Comparison of ENCODE assay signal across 8 cellular contexts in genomic region chr19:10927691-10928562, GRCh38. TPM values are rescaled to one million over a fixed set of nuclear protein-coding genes. Genes with fewer than 3 reads are reported as not detected.
DNase-seq lines count a peak whose midpoint lies in the region; ATAC-seq and TF ChIP-seq lines count a peak whose summit lies in the region.

No MANE protein-coding gene starts in this region.

- H3K27me3 Mint-ChIP-seq in Calu3 (ENCODE audit: unreplicated experiment) = no peaks in the 10 kb centered on the region
- no peaks in the 10 kb centered on the region for H3K27me3 Mint-ChIP-seq in activated CD4-positive, alpha-beta memory T cell treated with anti-CD3 and anti-CD28 coated beads, Interleukin-2, amount 10 ng/mL, durations not matched to agents 7 days and 5 days

- intact Hi-C loops in Calu3 (cut with micrococcal nuclease; ENCODE audit: unreplicated experiment) (no loop called here), left ventricle myocardium inferior (cut with micrococcal nuclease) (no loop called here)

- peaks cover 41% of the 10 kb centered on the region for H3K36me3 Mint-ChIP-seq in Calu3 (ENCODE audit: insufficient read depth, unreplicated experiment)
- peaks cover 19% of the 10 kb centered on the region for H3K36me3 Mint-ChIP-seq in activated CD4-positive, alpha-beta memory T cell treated with anti-CD3 and anti-CD28 coated beads, Interleukin-2, amount 10 ng/mL, durations not matched to agents 7 days and 5 days (ENCODE audit: low read depth)

- H3K9me3 ChIP-seq in left ventricle myocardium inferior (replicated peaks) = no peaks in the 10 kb centered on the region
- H3K9me3 ChIP-seq in skeletal muscle tissue (ENCODE audit: control insufficient read depth in 3 of 3, low read length in 3 of 3) = no peaks in the 10 kb centered on the region

- POLR2A ChIA-PET in activated CD4-positive, alpha-beta memory T cell treated with anti-CD3 and anti-CD28 coated beads, Interleukin-2, amount 10 ng/mL, durations not matched to agents 7 days and 5 days (lab: Charles Lee) = no interaction called here

- H3K27me3 ChIP-seq in left ventricle myocardium inferior (ENCODE audit: low read depth) (no peaks in the 10 kb centered on the region), skeletal muscle tissue (ENCODE audit: control insufficient read depth in 3 of 3, insufficient read depth in 3 of 3, low read length in 3 of 3) (no peaks in the 10 kb centered on the region)

- H3K4me1 ChIP-seq in left ventricle myocardium inferior = peaks cover 39% of the 10 kb centered on the region
- peaks cover 27 to 54% (median 44%) of the 10 kb centered on the region in 3 donors for H3K4me1 ChIP-seq in skeletal muscle tissue (ENCODE audit: control insufficient read depth in 3 of 3, insufficient read depth in 3 of 3, low read length in 3 of 3)

- no peaks in the 10 kb centered on the region for H3K4me1 Mint-ChIP-seq in Calu3 (ENCODE audit: low read depth, unreplicated experiment)
- H3K4me1 Mint-ChIP-seq in activated CD4-positive, alpha-beta memory T cell treated with anti-CD3 and anti-CD28 coated beads, Interleukin-2, amount 10 ng/mL, durations not matched to agents 7 days and 5 days = peaks cover 32% of the 10 kb centered on the region

- peak overlapping the region; percentile 89 for H3K4me3 Mint-ChIP-seq in Calu3 (ENCODE audit: low read depth, unreplicated experiment)
- H3K4me3 Mint-ChIP-seq in activated CD4-positive, alpha-beta memory T cell treated with anti-CD3 and anti-CD28 coated beads, Interleukin-2, amount 10 ng/mL, durations not matched to agents 7 days and 5 days = peak overlapping the region; percentile 94

- H3K27ac ChIP-seq in left ventricle myocardium inferior (replicated peaks) (peak overlapping the region; percentile 92), skeletal muscle tissue (ENCODE audit: low read depth, low read length) (peak overlapping the region; percentile 78)

- H3K36me3 ChIP-seq in left ventricle myocardium inferior (peaks cover 37% of the 10 kb centered on the region), skeletal muscle tissue (ENCODE audit: control insufficient read depth in 3 of 3, insufficient read depth in 3 of 3, low read length in 3 of 3) (peaks cover 16 to 33% (median 21%) of the 10 kb centered on the region in 3 donors)

- CTCF ChIA-PET in Calu3 (lab: Charles Lee) = interaction anchor here (0.9 kb wide), 1 partner anchor 9 kb away, joined by 3 read pairs; no protein-coding TSS in a partner anchor
- CTCF ChIA-PET in activated CD4-positive, alpha-beta memory T cell treated with anti-CD3 and anti-CD28 coated beads, Interleukin-2, amount 10 ng/mL, durations not matched to agents 7 days and 5 days (lab: Charles Lee) = interaction anchor here (0.5 to 1.2 kb wide), 5 partner anchors 9 to 92 kb away, joined by 3 to 7 read pairs (median 3); partner anchors contain the start of gene TMED1

- BruUV-seq in Calu3 (replicated peaks; lab: Mats Ljungman, UMichigan) = TSS peak; percentile 74

- ATAC-seq in HG03066 (IDR thresholded peaks at IDR 0.05; ENCODE audit: low read depth, unreplicated experiment) = peak; percentile 17

- H3K4me3 ChIP-seq in left ventricle myocardium inferior = peak overlapping the region; percentile 100
- peak overlapping the region; percentile 79 to 95 (median 92) for H3K4me3 ChIP-seq in skeletal muscle tissue (ENCODE audit: low read length in 3 of 3)

- peak overlapping the region; percentile 79 for H3K27ac Mint-ChIP-seq in Calu3 (ENCODE audit: unreplicated experiment)
- H3K27ac Mint-ChIP-seq in activated CD4-positive, alpha-beta memory T cell treated with anti-CD3 and anti-CD28 coated beads, Interleukin-2, amount 10 ng/mL, durations not matched to agents 7 days and 5 days = peak overlapping the region; percentile 85

- no peak for TF ChIP-seq CTCF in Calu3 (IDR thresholded peaks at IDR 0.05; ENCODE audit: unreplicated experiment)
- TF ChIP-seq CTCF in left ventricle myocardium inferior (IDR thresholded peaks at IDR 0.05; ENCODE audit: borderline replicate concordance) = no peak

- DNase-seq in Calu3 (no peak), left ventricle myocardium inferior (no peak), amniotic stem cell (lab: John Stamatoyannopoulos, UW) (no peak), SW480 (ENCODE audit: low spot score) (no peak), NCI-H2171 treated with DMSO at 0.1 percent for 48 hours (lab: John Stamatoyannopoulos, UW) (no peak)
- DNase-seq in activated CD4-positive, alpha-beta memory T cell treated with anti-CD3 and anti-CD28 coated beads, Interleukin-2, amount 10 ng/mL, durations not matched to agents 7 days and 5 days = no peak

- peak overlapping the region; percentile 81 to 92 (median 83) for H3K9ac ChIP-seq in skeletal muscle tissue (ENCODE audit: low read depth in 1 of 3, low read length in 3 of 3)

- H3K9me3 Mint-ChIP-seq in Calu3 (ENCODE audit: low read depth, unreplicated experiment) = no peaks in the 10 kb centered on the region
- H3K9me3 Mint-ChIP-seq in activated CD4-positive, alpha-beta memory T cell treated with anti-CD3 and anti-CD28 coated beads, Interleukin-2, amount 10 ng/mL, durations not matched to agents 7 days and 5 days = no peaks in the 10 kb centered on the region

RNA-seq across cellular contexts. Expression of gene YIPF2, which starts 0.5 kb away (rescaled TPM):
- total RNA-seq in Calu3 (2022) (37.8 and 46.0 TPM in 2 replicates), left ventricle myocardium inferior (13.1 TPM), skeletal muscle tissue (30.3 TPM)
- total RNA-seq in activated CD4-positive, alpha-beta memory T cell treated with anti-CD3 and anti-CD28 coated beads, Interleukin-2, amount 10 ng/mL, durations not matched to agents 7 days and 5 days = 10 to 100 TPM; 23.8 to 26.0 TPM

RNA-seq across cellular contexts. Expression of gene TIMM29, which starts 0.7 kb away (rescaled TPM):
- total RNA-seq in Calu3 (2022) (15.3 and 17.8 TPM in 2 replicates), left ventricle myocardium inferior (12.4 TPM), skeletal muscle tissue (25.6 TPM)
- 10 to 100 TPM; 24.3 to 25.7 TPM for total RNA-seq in activated CD4-positive, alpha-beta memory T cell treated with anti-CD3 and anti-CD28 coated beads, Interleukin-2, amount 10 ng/mL, durations not matched to agents 7 days and 5 days

RNA-seq across cellular contexts. Expression of gene SMARCA4, which starts 32.9 kb away (rescaled TPM):
- total RNA-seq in Calu3 (2022) (104 and 116 TPM in 2 replicates), left ventricle myocardium inferior (38.8 TPM), skeletal muscle tissue (58.5 TPM)
- total RNA-seq in activated CD4-positive, alpha-beta memory T cell treated with anti-CD3 and anti-CD28 coated beads, Interleukin-2, amount 10 ng/mL, durations not matched to agents 7 days and 5 days = 10 to 100 TPM; 89.8 to 97.6 TPM

RNA-seq across cellular contexts. Expression of gene CARM1, which starts 56.6 kb away (rescaled TPM):
- total RNA-seq in Calu3 (2022) (29.1 and 32.8 TPM in 2 replicates), left ventricle myocardium inferior (27.2 TPM), skeletal muscle tissue (19.8 TPM)
- total RNA-seq in activated CD4-positive, alpha-beta memory T cell treated with anti-CD3 and anti-CD28 coated beads, Interleukin-2, amount 10 ng/mL, durations not matched to agents 7 days and 5 days = 10 to 100 TPM; 39.3 to 40.2 TPM
